In genomic region chr10:14389981-14390590, GRCh38 we compare ENCODE assay signal across 10 cellular contexts. TPM values are rescaled to one million over a fixed set of nuclear protein-coding genes. Genes with fewer than 3 reads are reported as not detected.
DNase-seq lines count a peak whose midpoint lies in the region; ATAC-seq and TF ChIP-seq lines count a peak whose summit lies in the region.
"Had no signal": no experiment of that assay in that cellular context is flagged by ENCODE, and none has a peak within 500 bp of the region (broad histone marks: within the 10 kb centered on the region; RNA-seq: fewer than 3 reads in every experiment).

No MANE protein-coding gene starts in this region.

- H4K8ac ChIP-seq in neuronal stem cell (ENCODE audit: low read depth, low read length) = no peak overlapping the region

- H3K27ac ChIP-seq in CD4-positive, alpha-beta memory T cell (ENCODE audit: low read depth, low read length) = no peak overlapping the region
- H3K27ac ChIP-seq in neuronal stem cell (replicated peaks; ENCODE audit: low read length) (no peak overlapping the region), gastrocnemius medialis (no peak overlapping the region)
- H3K27ac ChIP-seq: BLaER1 treated with 17β-estradiol and CSF1 and Interleukin-3, amounts not matched to agents 10 nM and 100 nM had no signal

- H3K27ac Mint-ChIP-seq in CD4-positive, alpha-beta memory T cell = peak overlapping the region in 2 of 7 donors; percentile 54 to 71
- peak overlapping the region; percentile 91 for H3K27ac Mint-ChIP-seq in activated T-cell treated with anti-CD3 and anti-CD28 coated beads, Interleukin-2, amount 50 U/mL, for 24 hours
- no peak overlapping the region for H3K27ac Mint-ChIP-seq in endothelial cell (ENCODE audit: unreplicated experiment)

- WGBS in neuronal stem cell (ENCODE audit: extremely low coverage in 2 of 2, insufficient read length in 2 of 2, insufficient replicate concordance in 1 of 2), 2 donors = no CpG with 5 or more reads among the region's 2 CpGs

- intact Hi-C loops in CD4-positive, alpha-beta memory T cell (cut with micrococcal nuclease) = no loop called here
- intact Hi-C loops in Right ventricle myocardium superior (cut with DNase I) (loop anchor here (5.0 kb wide), 1 partner anchor 87 kb away; no protein-coding TSS in a partner anchor), gastrocnemius medialis (cut with DNase I; ENCODE audit: low total_unique reads) (no loop called here)

- H3K36me3 Mint-ChIP-seq in CD4-positive, alpha-beta memory T cell = peaks cover 0 to 3% of the 10 kb centered on the region in 2 donors
- peaks cover 4% of the 10 kb centered on the region for H3K36me3 Mint-ChIP-seq in activated T-cell treated with anti-CD3 and anti-CD28 coated beads, Interleukin-2, amount 50 U/mL, for 24 hours (ENCODE audit: low read depth)
- peaks cover 3% of the 10 kb centered on the region for H3K36me3 Mint-ChIP-seq in endothelial cell (ENCODE audit: low read depth, unreplicated experiment)

- no peak overlapping the region for H3K18ac ChIP-seq in neuronal stem cell (ENCODE audit: low read length)

- H2BK15ac ChIP-seq in neuronal stem cell (ENCODE audit: low read length) = no peak overlapping the region

- peaks cover 4% of the 10 kb centered on the region in 2 donors for H3K27me3 Mint-ChIP-seq in CD4-positive, alpha-beta memory T cell
- H3K27me3 Mint-ChIP-seq in activated T-cell treated with anti-CD3 and anti-CD28 coated beads, Interleukin-2, amount 50 U/mL, for 24 hours = peaks cover 36% of the 10 kb centered on the region
- no peaks in the 10 kb centered on the region for H3K27me3 Mint-ChIP-seq in endothelial cell (ENCODE audit: unreplicated experiment)

- H2AFZ ChIP-seq in neuronal stem cell (ENCODE audit: low read length) = no peak overlapping the region

- H3K4me2 ChIP-seq in neuronal stem cell (ENCODE audit: insufficient read depth, low read length, poor library complexity, severe bottlenecking) = no peak overlapping the region
- H3K4me2 ChIP-seq: BLaER1 treated with 17β-estradiol and CSF1 and Interleukin-3, amounts not matched to agents 10 nM and 100 nM had no signal

- TF ChIP-seq POLR2A in gastrocnemius medialis (IDR thresholded peaks at IDR 0.05) = no peak

- no peak overlapping the region for H3K9ac ChIP-seq in neuronal stem cell (ENCODE audit: low read depth, low read length, poor library complexity)
- H3K9ac ChIP-seq: BLaER1 treated with 17β-estradiol and CSF1 and Interleukin-3, amounts not matched to agents 10 nM and 100 nM had no signal

- H3K4me3 Mint-ChIP-seq in CD4-positive, alpha-beta memory T cell = peak overlapping the region in 6 of 8 donors; percentile 17 to 63 (median 49)
- no peak overlapping the region for H3K4me3 Mint-ChIP-seq in activated T-cell treated with anti-CD3 and anti-CD28 coated beads, Interleukin-2, amount 50 U/mL, for 24 hours
- H3K4me3 Mint-ChIP-seq in endothelial cell (ENCODE audit: unreplicated experiment) = no peak overlapping the region

- no peak for TF ChIP-seq CTCF in endothelial cell (IDR thresholded peaks at IDR 0.05; ENCODE audit: unreplicated experiment)
- TF ChIP-seq CTCF in gastrocnemius medialis (IDR thresholded peaks at IDR 0.05 in 4 of 5, conservative IDR thresholded peaks at IDR 0.05 in 1 of 5) = no peak

- no peak overlapping the region for H2BK120ac ChIP-seq in neuronal stem cell (ENCODE audit: low read depth, low read length)

- no peaks in the 10 kb centered on the region for H3K79me1 ChIP-seq in neuronal stem cell (ENCODE audit: low read depth, low read length)

- H3K9me3 ChIP-seq in CD4-positive, alpha-beta memory T cell (ENCODE audit: control insufficient read depth in 1 of 2, low read length in 2 of 2) = no peaks in the 10 kb centered on the region
- H3K9me3 ChIP-seq in neuronal stem cell (replicated peaks in 1 of 2; ENCODE audit: control insufficient read depth in 2 of 2, insufficient read depth in 1 of 2, low read depth in 1 of 2, low read length in 2 of 2) = peaks cover 0 to 2% of the 10 kb centered on the region in 2 donors
- no peaks in the 10 kb centered on the region for H3K9me3 ChIP-seq in gastrocnemius medialis

- H3K4me1 Mint-ChIP-seq in CD4-positive, alpha-beta memory T cell = peaks cover 23 to 28% (median 25%) of the 10 kb centered on the region in 4 donors
- peaks cover 52% of the 10 kb centered on the region for H3K4me1 Mint-ChIP-seq in activated T-cell treated with anti-CD3 and anti-CD28 coated beads, Interleukin-2, amount 50 U/mL, for 24 hours (ENCODE audit: low read depth)
- H3K4me1 Mint-ChIP-seq in endothelial cell (ENCODE audit: unreplicated experiment) = no peaks in the 10 kb centered on the region

- ATAC-seq in GM19025 (IDR thresholded peaks at IDR 0.05; ENCODE audit: low read depth, unreplicated experiment) (peak; percentile 82), HG02885 (IDR thresholded peaks at IDR 0.05; ENCODE audit: poor library complexity, unreplicated experiment) (peak; percentile 95), Right ventricle myocardium superior (ENCODE audit: poor library complexity) (no peak), gastrocnemius medialis (no peak)

- no peak overlapping the region for H3K4ac ChIP-seq in neuronal stem cell (ENCODE audit: low read length)

- no peak overlapping the region for H4K91ac ChIP-seq in neuronal stem cell (ENCODE audit: low read depth, low read length, poor library complexity)

- POLR2A ChIA-PET in CD4-positive, alpha-beta memory T cell (lab: Charles Lee; ENCODE audit: partially characterized antibody) = no interaction called here

- H2BK12ac ChIP-seq in neuronal stem cell (ENCODE audit: low read length) = no peak overlapping the region

- peak in 4 of 5 donors; percentile 23 to 66 (median 33) for DNase-seq in CD4-positive, alpha-beta memory T cell
- no peak for DNase-seq in activated T-cell treated with anti-CD3 and anti-CD28 coated beads, Interleukin-2, amount 50 U/mL, for 24 hours
- DNase-seq in Right ventricle myocardium superior = no peak
- no peak for DNase-seq in neuronal stem cell (ENCODE audit: low spot score)
- no peak for DNase-seq in endothelial cell (ENCODE audit: low spot score)
- DNase-seq in gastrocnemius medialis = no peak
- DNase-seq: NCI-H524 treated with DMSO at 0.1 percent for 48 hours had no signal

- peaks cover 17% of the 10 kb centered on the region for H3K4me1 ChIP-seq in CD4-positive, alpha-beta memory T cell (ENCODE audit: insufficient read depth, low read length)
- H3K4me1 ChIP-seq in neuronal stem cell (ENCODE audit: control insufficient read depth in 2 of 2, insufficient read depth in 1 of 2, low read depth in 1 of 2, low read length in 2 of 2) (peaks cover 0 to 2% of the 10 kb centered on the region in 2 donors), gastrocnemius medialis (no peaks in the 10 kb centered on the region)

- H2BK5ac ChIP-seq in neuronal stem cell (ENCODE audit: low read length) = no peak overlapping the region

- no peak overlapping the region for H3K14ac ChIP-seq in neuronal stem cell (ENCODE audit: low read length)

- in situ Hi-C loops in gastrocnemius medialis (cut with MboI; ENCODE audit: low sequenced_read_pairs in 4 of 4) = no loop called here

- no peak overlapping the region for H3K4me3 ChIP-seq in CD4-positive, alpha-beta memory T cell (ENCODE audit: low read length in 2 of 2)
- H3K4me3 ChIP-seq in neuronal stem cell (ENCODE audit: low read length in 2 of 2) (no peak overlapping the region), gastrocnemius medialis (no peak overlapping the region)
- H3K4me3 ChIP-seq: BLaER1 treated with 17β-estradiol and CSF1 and Interleukin-3, amounts not matched to agents 10 nM and 100 nM had no signal

- H3K9me3 Mint-ChIP-seq in CD4-positive, alpha-beta memory T cell = peaks cover 0 to 6% (median 4%) of the 10 kb centered on the region in 8 donors
- peaks cover 25% of the 10 kb centered on the region for H3K9me3 Mint-ChIP-seq in activated T-cell treated with anti-CD3 and anti-CD28 coated beads, Interleukin-2, amount 50 U/mL, for 24 hours
- no peaks in the 10 kb centered on the region for H3K9me3 Mint-ChIP-seq in endothelial cell (ENCODE audit: unreplicated experiment)

- no peak overlapping the region for H2AK5ac ChIP-seq in neuronal stem cell (ENCODE audit: low read depth, low read length)

- CTCF ChIA-PET in CD4-positive, alpha-beta memory T cell (lab: Charles Lee; ENCODE audit: partially characterized antibody) = no interaction called here

- no peaks in the 10 kb centered on the region for H3K27me3 ChIP-seq in CD4-positive, alpha-beta memory T cell (ENCODE audit: insufficient read depth, low read length)
- H3K27me3 ChIP-seq in neuronal stem cell (ENCODE audit: control insufficient read depth in 3 of 3, insufficient read depth in 3 of 3, low read depth in 1 of 3, low read length in 3 of 3) (no peaks in the 10 kb centered on the region), gastrocnemius medialis (no peaks in the 10 kb centered on the region)
- H3K27me3 ChIP-seq: BLaER1 treated with 17β-estradiol and CSF1 and Interleukin-3, amounts not matched to agents 10 nM and 100 nM had no signal

- no peaks in the 10 kb centered on the region for H3K36me3 ChIP-seq in CD4-positive, alpha-beta memory T cell (ENCODE audit: insufficient read depth, low read length)
- H3K36me3 ChIP-seq in neuronal stem cell (replicated peaks in 1 of 2; ENCODE audit: control insufficient read depth in 2 of 2, insufficient read depth in 2 of 2, low read length in 2 of 2) (no peaks in the 10 kb centered on the region), gastrocnemius medialis (no peaks in the 10 kb centered on the region)
- H3K36me3 ChIP-seq: BLaER1 treated with 17β-estradiol and CSF1 and Interleukin-3, amounts not matched to agents 10 nM and 100 nM had no signal

- H3K23ac ChIP-seq in neuronal stem cell (ENCODE audit: low read depth, low read length, poor library complexity) = no peak overlapping the region

RNA-seq across cellular contexts. Expression of gene FRMD4A, which starts 59.4 kb away (rescaled TPM):
- 1 to 10 TPM; 1.9 to 2.4 TPM for total RNA-seq in CD4-positive, alpha-beta memory T cell
- under 1 TPM in 1 of 2 donors, not detected in 1; 0.89 TPM for polyA plus RNA-seq in CD4-positive, alpha-beta memory T cell
- 33.2 TPM for total RNA-seq in Right ventricle myocardium superior
- 38.6 TPM for polyA plus RNA-seq in neuronal stem cell (2013, experiment 1 of 2)
- 33.8 TPM for polyA plus RNA-seq in neuronal stem cell (2013, experiment 2 of 2)
- total RNA-seq in endothelial cell (ENCODE audit: unreplicated experiment) = 68.9 TPM
- total RNA-seq in gastrocnemius medialis = 1 to 10 TPM; 4.4 to 7.1 (median 5.2) TPM

Comparison
In these comparisons a context has a peak if more than half of its experiments do, and no peak if none do; other contexts are left out.
1. DNase-seq: peak in CD4-positive, alpha-beta memory T cell (4 of 5); none in activated T-cell treated with anti-CD3 and anti-CD28 coated beads, Interleukin-2, amount 50 U/mL, for 24 hours (single experiment), Right ventricle myocardium superior (single experiment), neuronal stem cell (single experiment), endothelial cell (single experiment) and gastrocnemius medialis (0 of 2).
2. H3K4me3 Mint-ChIP-seq: peak in CD4-positive, alpha-beta memory T cell (6 of 8); none in activated T-cell treated with anti-CD3 and anti-CD28 coated beads, Interleukin-2, amount 50 U/mL, for 24 hours (single experiment) and endothelial cell (single experiment).
3. ATAC-seq: peak in GM19025 (single experiment) and HG02885 (single experiment); none in Right ventricle myocardium superior (single experiment) and gastrocnemius medialis (0 of 2).